ENCODE assay signal across 1 cellular context in the genomic region with DNA sequence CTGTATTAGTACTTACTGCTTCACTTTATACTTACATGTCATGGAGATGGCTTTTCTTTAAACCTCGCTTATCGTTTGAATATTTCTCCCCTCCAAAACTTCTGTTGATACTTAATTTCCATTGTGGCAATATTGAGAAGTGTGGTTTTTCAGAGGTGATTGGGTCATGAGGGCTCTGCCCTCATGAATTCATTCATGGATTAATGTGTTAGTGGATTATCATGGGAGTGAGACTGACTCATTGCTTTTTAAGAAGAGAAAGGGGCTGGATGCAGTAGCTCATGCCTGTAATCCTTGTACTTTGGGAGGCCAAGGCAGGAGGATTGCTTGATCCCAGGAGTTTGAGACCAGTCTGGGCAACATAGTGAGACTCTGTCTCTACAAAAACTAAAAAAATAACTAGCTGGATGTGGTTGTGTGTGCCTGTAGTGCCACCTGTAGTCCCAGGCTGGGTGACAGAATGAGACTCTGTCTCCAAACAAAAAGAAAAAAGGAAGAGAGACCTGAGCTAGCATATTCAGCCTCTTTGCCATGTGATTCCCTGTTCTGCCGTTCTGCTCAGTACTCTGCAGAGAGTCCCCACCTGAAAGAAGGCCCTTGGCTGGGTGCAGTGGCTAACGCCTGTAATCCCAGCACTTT.
TF ChIP-seq lines count a peak whose summit lies in the region.

No MANE protein-coding gene starts in this region.

TF ChIP-seq in H1, 55 proteins besides CTCF, POLR2A, EP300 and RAD21:
- no peak for TF ChIP-seq BRCA1 (IDR thresholded peaks at IDR 0.05; ENCODE audit: low read depth, low read length)
